ENCODE assay signal across 15 cellular contexts in the genomic region with DNA sequence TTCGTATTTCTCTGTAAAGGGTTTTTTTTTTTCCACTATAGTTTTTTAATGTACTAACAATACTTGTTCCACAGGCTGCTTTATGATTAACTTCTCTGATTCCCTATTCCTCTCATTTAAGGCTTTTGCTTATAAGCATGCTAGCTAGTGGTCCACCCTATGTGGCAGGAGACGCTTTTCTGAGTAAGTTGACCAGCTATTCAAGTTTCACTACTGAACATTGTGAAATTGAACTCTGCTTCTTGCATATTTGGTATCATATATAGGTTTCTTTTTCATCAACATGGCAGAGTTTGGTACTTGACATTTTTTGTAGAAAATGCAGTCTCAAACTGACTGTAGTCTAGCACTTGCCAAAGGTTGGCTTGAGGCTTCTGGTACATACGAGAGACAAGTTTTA.
DNase-seq lines count a peak whose midpoint lies in the region; ATAC-seq lines count a peak whose summit lies in the region.
"Had no signal": no experiment of that assay in that cellular context is flagged by ENCODE, and none has a peak within 500 bp of the region (broad histone marks: within the 10 kb centered on the region; RNA-seq: fewer than 3 reads in every experiment).

No MANE protein-coding gene starts in this region.

- intact Hi-C loops in Right ventricle myocardium superior (cut with DNase I): no loop called here

- peaks cover 9 to 28% (median 18%) of the 10 kb centered on the region in 10 experiments for H3K4me1 ChIP-seq in BLaER1 treated with 17β-estradiol and CSF1 and Interleukin-3, amounts not matched to agents 10 nM and 100 nM
- H3K4me1 ChIP-seq: heart left ventricle, thyroid gland had no signal

- H3K36me3 ChIP-seq in BLaER1 treated with 17β-estradiol and CSF1 and Interleukin-3, amounts not matched to agents 10 nM and 100 nM: no peaks in the 10 kb centered on the region; a peak in 1 of 22 replicates
- H3K36me3 ChIP-seq: thyroid gland had no signal

- H3K4me3 ChIP-seq in BLaER1 treated with 17β-estradiol and CSF1 and Interleukin-3, amounts not matched to agents 10 nM and 100 nM: no peak overlapping the region
- H3K4me3 ChIP-seq: heart left ventricle, K562, thyroid gland had no signal

- H3K27ac ChIP-seq in BLaER1 treated with 17β-estradiol and CSF1 and Interleukin-3, amounts not matched to agents 10 nM and 100 nM: peak overlapping the region in 10 of 11 experiments; percentile 27 to 85 (median 64); a peak in 19 of 22 replicates
- H3K27ac ChIP-seq: heart left ventricle, thyroid gland had no signal

- H3K9ac ChIP-seq in BLaER1 treated with 17β-estradiol and CSF1 and Interleukin-3, amounts not matched to agents 10 nM and 100 nM: peak overlapping the region in 6 of 11 experiments; percentile 35 to 63 (median 40); a peak in 9 of 22 replicates

- ATAC-seq in GM19351 (IDR thresholded peaks at IDR 0.05; ENCODE audit: unreplicated experiment) (peak; percentile 88), HG02678 (IDR thresholded peaks at IDR 0.05; ENCODE audit: unreplicated experiment) (peak; percentile 80), HG03354 (IDR thresholded peaks at IDR 0.05; ENCODE audit: poor library complexity, severe bottlenecking, unreplicated experiment) (peak; percentile 89), Right ventricle myocardium superior (ENCODE audit: poor library complexity) (no peak)
- ATAC-seq: heart left ventricle, K562 had no signal

- DNase-seq in Right ventricle myocardium superior (no peak), HT-29 (ENCODE audit: low spot score) (no peak)
- no peak for DNase-seq in stimulated activated CD4-positive, alpha-beta T cell treated with anti-CD3 and anti-CD28 coated beads, Interleukin-4, amount 100 ng/mL, for 24 hours
- no peak for DNase-seq in stimulated activated CD4-positive, alpha-beta T cell treated with anti-CD3 and anti-CD28 coated beads, Interleukin-4, amount 100 ng/mL, for 1 hour
- DNase-seq: activated CD4-positive, alpha-beta T cell treated with anti-CD3 and anti-CD28 coated beads, Interleukin-2, amount 10 ng/mL, durations not matched to agents 7 days and 5 days; activated effector memory CD4-positive, alpha-beta T cell treated with Interleukin-2 at 50 U/mL for 16 hours; DMS 273 treated with DMSO at 0.1 percent for 48 hours; heart left ventricle; NCI-H2029 treated with DMSO at 0.1 percent for 48 hours; thyroid gland had no signal

- H3K4me2 ChIP-seq in BLaER1 treated with 17β-estradiol and CSF1 and Interleukin-3, amounts not matched to agents 10 nM and 100 nM: peak overlapping the region; percentile 21 to 87 (median 58); a peak in 19 of 22 replicates

- H3K9me3 ChIP-seq in BLaER1 treated with 17β-estradiol and CSF1 and Interleukin-3, amounts not matched to agents 10 nM and 100 nM (replicated peaks in 1 of 11): peaks cover 0 to 11% (median 0%) of the 10 kb centered on the region in 11 experiments; a peak in 3 of 22 replicates
- H3K9me3 ChIP-seq: thyroid gland had no signal

- no peaks in the 10 kb centered on the region for H3K27me3 ChIP-seq in BLaER1 treated with 17β-estradiol and CSF1 and Interleukin-3, amounts not matched to agents 10 nM and 100 nM
- H3K27me3 ChIP-seq: heart left ventricle, thyroid gland had no signal

- no peaks in the 10 kb centered on the region for H4K20me1 ChIP-seq in BLaER1 treated with 17β-estradiol and CSF1 and Interleukin-3, amounts not matched to agents 10 nM and 100 nM
